Comparison of ENCODE assay signal across 31 cellular contexts in the genomic region with DNA sequence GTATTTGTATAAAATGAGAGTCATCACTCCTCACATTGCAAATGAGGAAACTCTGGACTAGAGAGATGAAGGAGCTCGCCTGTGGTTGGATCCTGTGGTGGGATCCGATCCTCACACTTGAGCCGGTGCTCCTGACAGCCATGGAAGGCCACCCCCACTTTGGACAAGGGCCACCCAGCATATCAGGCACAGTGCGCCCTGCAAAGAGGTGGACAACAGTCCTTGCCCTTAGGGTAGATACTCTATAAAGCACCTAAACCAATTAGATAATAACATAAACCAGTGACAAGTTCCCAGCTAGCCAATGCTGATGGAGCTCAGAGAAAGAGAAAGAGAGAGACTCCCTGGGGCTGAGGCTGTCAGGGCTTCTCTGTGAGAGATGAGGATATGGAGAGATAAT.
"Had no signal": no experiment of that assay in that cellular context is flagged by ENCODE, and none has a peak within 500 bp of the region (broad histone marks: within the 10 kb centered on the region; RNA-seq: fewer than 3 reads in every experiment).

No MANE protein-coding gene starts in this region.

- H3K27ac ChIP-seq: body of pancreas, brain microvascular endothelial cell, breast epithelium, cardiac muscle cell had no signal

- H3K4me3 ChIP-seq: adrenal gland, ascending aorta, body of pancreas, breast epithelium, cardiac muscle cell had no signal

- H3K9me3 ChIP-seq: adrenal gland, ascending aorta, body of pancreas, breast epithelium had no signal

- DNase-seq: activated effector memory CD4-positive, alpha-beta T cell treated with anti-CD3 and anti-CD28 coated beads, Interleukin-2, amount 50 U/mL, for 16 hours; activated effector memory CD4-positive, alpha-beta T cell treated with Interleukin-2 at 50 U/mL for 16 hours; activated gamma-delta T cell; activated gamma-delta T cell treated with Interleukin-2 at 50 U/mL for 16 hours; activated naive CD4-positive, alpha-beta T cell; activated naive CD4-positive, alpha-beta T cell treated with anti-CD3 and anti-CD28 coated beads for 36 hours; activated naive CD4-positive, alpha-beta T cell treated with anti-CD3 and anti-CD28 coated beads, Interleukin-2, amount 10 ng/mL, durations not matched to agents 7 days and 5 days; activated naive CD4-positive, alpha-beta T cell treated with anti-CD3 and anti-CD28 coated beads, Interleukin-2, amount 50 U/mL, for 16 hours; activated naive CD4-positive, alpha-beta T cell treated with Interleukin-2 at 50 U/mL for 16 hours; activated naive CD8-positive, alpha-beta T cell treated with anti-CD3 and anti-CD28 coated beads for 36 hours; activated naive CD8-positive, alpha-beta T cell treated with anti-CD3 and anti-CD28 coated beads, Interleukin-2, amount 10 ng/mL, durations not matched to agents 7 days and 5 days; activated naive CD8-positive, alpha-beta T cell treated with anti-CD3 and anti-CD28 coated beads, Interleukin-2, amount 50 U/mL, for 24 hours; activated T-cell treated with anti-CD3 and anti-CD28 coated beads, Interleukin-2, amount 50 U/mL, for 24 hours; activated T-cell treated with anti-CD3 and anti-CD28 coated beads, Interleukin-2, amount 50 U/mL, for 4 hours; activated T-cell treated with anti-CD3 and anti-CD28 coated beads, Interleukin-2, amount 50 U/mL, for 48 hours; activated T-cell treated with anti-CD3 and anti-CD28 coated beads, Interleukin-2, amount 50 U/mL, for 72 hours; amniotic stem cell; amygdala; anterior cingulate cortex; aorta; body of pancreas; brain microvascular endothelial cell; caudate nucleus; central memory CD4-positive, alpha-beta T cell; cerebellar nuclear complex had no signal

- H3K36me3 ChIP-seq: adrenal gland, ascending aorta, brain microvascular endothelial cell, breast epithelium, cardiac muscle cell had no signal

- H3K27me3 ChIP-seq: adrenal gland, ascending aorta, body of pancreas, brain microvascular endothelial cell, breast epithelium, cardiac muscle cell had no signal

- ATAC-seq: activated naive CD4-positive, alpha-beta T cell treated with anti-CD3 and anti-CD28 coated beads, Interleukin-2, amount 50 U/mL, for 72 hours; activated naive CD8-positive, alpha-beta T cell treated with anti-CD3 and anti-CD28 coated beads, Interleukin-2, amount 50 U/mL, for 24 hours; activated T-cell treated with anti-CD3 and anti-CD28 coated beads, Interleukin-2, amount 50 U/mL, for 4 hours; activated T-cell treated with anti-CD3 and anti-CD28 coated beads, Interleukin-2, amount 50 U/mL, for 72 hours; activated T-helper 17 cell treated with anti-CD3 and anti-CD28 coated beads, Interleukin-2, amount 50 U/mL, for 72 hours; body of pancreas had no signal
